ENCODE assay signal across 11 cellular contexts in the genomic region with DNA sequence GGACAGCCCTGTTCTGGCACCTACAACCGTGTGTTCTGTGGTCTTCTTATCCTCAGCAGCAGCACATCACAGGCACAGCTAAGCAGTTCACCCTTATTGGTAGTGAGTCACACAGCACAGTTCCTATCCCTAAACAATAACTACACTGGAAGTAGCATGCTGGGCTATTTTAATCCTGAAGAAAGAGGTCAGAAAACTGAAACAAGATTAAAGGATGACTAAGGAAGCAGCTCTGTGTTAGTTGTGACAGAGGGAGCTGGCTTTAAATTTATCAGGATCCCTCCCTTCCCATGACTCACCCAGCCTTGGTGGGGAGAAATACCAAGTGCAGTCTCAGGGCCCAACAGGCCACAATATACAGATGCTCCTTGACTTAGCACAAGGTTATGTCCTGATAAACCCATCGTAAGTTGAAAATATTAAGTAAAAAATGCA.
DNase-seq lines count a peak whose midpoint lies in the region; ATAC-seq and TF ChIP-seq lines count a peak whose summit lies in the region.
"Had no signal": no experiment of that assay in that cellular context is flagged by ENCODE, and none has a peak within 500 bp of the region (broad histone marks: within the 10 kb centered on the region; RNA-seq: fewer than 3 reads in every experiment).

No MANE protein-coding gene starts in this region.

- 55% methylated on average over 2 of the region's 2 CpGs for WGBS in hepatocyte (ENCODE audit: low lambda C conversion rate, missing lambda C conversion rate)

- H3K27me3 ChIP-seq in hepatocyte = no peaks in the 10 kb centered on the region

- no peaks in the 10 kb centered on the region for H3K36me3 ChIP-seq in hepatocyte (replicated peaks; ENCODE audit: insufficient read depth, low read depth)

- H3K4me3 ChIP-seq in hepatocyte = no peak overlapping the region
- H3K4me3 ChIP-seq: skin epidermis had no signal

- no peak overlapping the region for H2AFZ ChIP-seq in hepatocyte

- ATAC-seq in GM21825 (IDR thresholded peaks at IDR 0.05; ENCODE audit: unreplicated experiment) (no peak), GM18511 (IDR thresholded peaks at IDR 0.05; ENCODE audit: unreplicated experiment) (no peak)

- H3K4me2 ChIP-seq in hepatocyte = no peak overlapping the region

- no peaks in the 10 kb centered on the region for H3K4me1 ChIP-seq in hepatocyte (ENCODE audit: insufficient read depth)

- H3K9me2 ChIP-seq in hepatocyte (replicated peaks; ENCODE audit: insufficient read depth) = no peaks in the 10 kb centered on the region

- H4K20me1 ChIP-seq in hepatocyte (ENCODE audit: insufficient read depth, poor library complexity, severe bottlenecking) = no peaks in the 10 kb centered on the region

- no peaks in the 10 kb centered on the region for H3K79me2 ChIP-seq in hepatocyte

- no peak for TF ChIP-seq CTCF in hepatocyte (IDR thresholded peaks at IDR 0.05; ENCODE audit: poor library complexity)

- H3K27ac ChIP-seq in angular gyrus (ENCODE audit: low read depth, low read length) = peak overlapping the region; percentile 53
- H3K27ac ChIP-seq in hepatocyte = no peak overlapping the region
- H3K27ac ChIP-seq: C4-2B, skin epidermis had no signal

- DNase-seq in A172 (ENCODE audit: low spot score) (peak; percentile 91), HK-2 (ENCODE audit: unreplicated experiment) (peak; percentile 9), hepatocyte (ENCODE audit: low spot score) (peak; percentile 44), NCI-H1930 (lab: John Stamatoyannopoulos, UW) (no peak), COLO668 (lab: John Stamatoyannopoulos, UW; ENCODE audit: unreplicated experiment) (no peak)
- DNase-seq: NCI-H187 had no signal

- H3K9me3 ChIP-seq in hepatocyte (ENCODE audit: low read depth) = no peaks in the 10 kb centered on the region

Comparison
In these comparisons a context has a peak if more than half of its experiments do, and no peak if none do; other contexts are left out.
1. DNase-seq: peak in A172 (single experiment), HK-2 (single experiment) and hepatocyte (single experiment); none in NCI-H1930 (0 of 2) and COLO668 (single experiment).